In the genomic region with DNA sequence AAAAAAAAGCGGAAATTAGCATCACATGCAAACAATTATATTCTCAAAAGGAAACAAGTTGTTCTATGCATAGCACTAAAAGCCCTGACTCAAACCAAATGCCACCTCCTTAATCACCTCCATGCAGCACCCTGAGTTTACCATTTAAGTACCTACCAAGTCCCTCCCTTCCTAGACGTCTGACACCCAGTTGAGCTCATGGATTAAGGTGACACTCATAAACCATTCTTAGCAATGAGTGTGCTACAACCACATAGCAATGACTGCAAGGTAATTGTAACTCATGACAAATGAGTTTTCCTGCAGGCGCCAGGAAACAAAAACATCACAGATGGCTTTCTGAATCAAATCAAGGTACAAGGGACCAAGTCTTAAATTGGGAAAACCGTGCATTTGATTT, we compare ENCODE assay signal across 19 cellular contexts. TPM values are rescaled to one million over a fixed set of nuclear protein-coding genes. Genes with fewer than 3 reads are reported as not detected.
DNase-seq lines count a peak whose midpoint lies in the region; ATAC-seq, FAIRE-seq and TF ChIP-seq lines count a peak whose summit lies in the region.
"Had no signal": no experiment of that assay in that cellular context is flagged by ENCODE, and none has a peak within 500 bp of the region (broad histone marks: within the 10 kb centered on the region; RNA-seq: fewer than 3 reads in every experiment).

No MANE protein-coding gene starts in this region.

- DNase-seq in EH (ENCODE audit: low read depth), result peak; percentile 59
- peak; percentile 84 for DNase-seq in M059J (ENCODE audit: low read depth)
- peak; percentile 67 for DNase-seq in endothelial cell of umbilical vein (ENCODE audit: low read depth, low spot score)
- no peak for DNase-seq in psoas muscle
- DNase-seq in stimulated activated CD4-positive, alpha-beta T cell treated with anti-CD3 and anti-CD28 coated beads, Interleukin-2, amount 100 ng/mL, for 48 hours, result no peak
- no peak for DNase-seq in nucleus accumbens (lab: John Stamatoyannopoulos, UW)
- no peak for DNase-seq in T-helper 1 cell
- DNase-seq: activated naive CD8-positive, alpha-beta T cell treated with anti-CD3 and anti-CD28 coated beads, Interleukin-2, amount 50 U/mL, for 24 hours; BE2C; DMS153; effector memory CD4-positive, alpha-beta T cell; MM.1S; NCI-H1694 treated with DMSO at 0.1 percent for 48 hours; ovary; SIG-M5; stimulated activated CD4-positive, alpha-beta T cell treated with anti-CD3 and anti-CD28 coated beads, Interleukin-4, amount 100 ng/mL, for 24 hours had no signal

- peaks cover 3% of the 10 kb centered on the region for H4K20me1 ChIP-seq in endothelial cell of umbilical vein (replicated peaks; ENCODE audit: control insufficient read depth, extremely low read depth, insufficient read depth, low read length)

- H3K27me3 ChIP-seq in endothelial cell of umbilical vein (ENCODE audit: control insufficient read depth in 2 of 2, insufficient read depth in 2 of 2, low read length in 2 of 2), result no peaks in the 10 kb centered on the region
- no peaks in the 10 kb centered on the region for H3K27me3 ChIP-seq in psoas muscle (ENCODE audit: insufficient read depth in 3 of 3, low read length in 2 of 3)
- H3K27me3 ChIP-seq: cardiac muscle cell, ovary had no signal

- H3K27ac ChIP-seq in endothelial cell of umbilical vein (ENCODE audit: insufficient read depth, low read depth, low read length) (peak overlapping the region; percentile 23), psoas muscle (no peak overlapping the region)
- H3K27ac ChIP-seq: cardiac muscle cell, ovary had no signal

- TF ChIP-seq POLR2A in endothelial cell of umbilical vein (IDR thresholded peaks at IDR 0.05; ENCODE audit: low read depth, low read length), result no peak

- no peaks in the 10 kb centered on the region for H3K9me3 ChIP-seq in endothelial cell of umbilical vein (replicated peaks; ENCODE audit: control insufficient read depth, insufficient read depth, low read length)
- no peaks in the 10 kb centered on the region for H3K9me3 ChIP-seq in psoas muscle
- H3K9me3 ChIP-seq: BE2C, ovary had no signal

- dilution Hi-C loops in endothelial cell of umbilical vein (cut with MboI; ENCODE audit: extremely low pct_ligation_motif_present, low sequenced_read_pairs), result no loop called here

- H3K79me2 ChIP-seq in endothelial cell of umbilical vein (ENCODE audit: control insufficient read depth, insufficient read depth, low read length), result peaks cover 95% of the 10 kb centered on the region

- POLR2A ChIA-PET in endothelial cell of umbilical vein (lab: Charles Lee), result interaction anchor here (0.7 kb wide), 1 partner anchor 639 kb away, joined by 3 read pairs; no protein-coding TSS in a partner anchor

- WGBS in psoas muscle, 3 donors, result 61 to 63% (median 63%) methylated on average over 4 of the region's 4 CpGs

- peak overlapping the region; percentile 4 for H3K9ac ChIP-seq in endothelial cell of umbilical vein (replicated peaks; ENCODE audit: extremely low read depth, insufficient read depth, low read length)

- H3K4me1 ChIP-seq in endothelial cell of umbilical vein (ENCODE audit: control insufficient read depth, extremely low read depth, insufficient read depth, low read length) (peaks cover 56% of the 10 kb centered on the region), psoas muscle (peaks cover 28% of the 10 kb centered on the region)
- H3K4me1 ChIP-seq: BE2C had no signal

- H3K4me3 ChIP-seq in endothelial cell of umbilical vein (replicated peaks in 1 of 3; ENCODE audit: insufficient read depth in 1 of 3, low read depth in 1 of 3, low read length in 3 of 3) (no peak overlapping the region), psoas muscle (no peak overlapping the region)
- H3K4me3 ChIP-seq: cardiac muscle cell, ovary had no signal

- TF ChIP-seq CTCF in endothelial cell of umbilical vein (IDR thresholded peaks at IDR 0.05; ENCODE audit: extremely low read depth in 1 of 2, insufficient read depth in 1 of 2, low read depth in 1 of 2, low read length in 2 of 2) (no peak), psoas muscle (IDR thresholded peaks at IDR 0.05) (no peak)

- ATAC-seq in psoas muscle (peak in 3 of 4 donors; percentile 58 to 81 (median 59)), HG03521 (IDR thresholded peaks at IDR 0.05; ENCODE audit: unreplicated experiment) (no peak)
- ATAC-seq: activated naive CD8-positive, alpha-beta T cell treated with anti-CD3 and anti-CD28 coated beads, Interleukin-2, amount 50 U/mL, for 24 hours had no signal

- peak; percentile 31 for FAIRE-seq in endothelial cell of umbilical vein (lab: Jason Lieb, UNC)
- FAIRE-seq: frontal cortex had no signal

- intact Hi-C loops in endothelial cell of umbilical vein (cut with micrococcal nuclease), result no loop called here
- intact Hi-C loops in psoas muscle (cut with DNase I), result no loop called here

- H3K9me1 ChIP-seq in endothelial cell of umbilical vein (replicated peaks; ENCODE audit: control insufficient read depth, extremely low read depth, insufficient read depth, low read length), result no peaks in the 10 kb centered on the region

- H3K36me3 ChIP-seq in endothelial cell of umbilical vein (ENCODE audit: control insufficient read depth in 2 of 2, extremely low read depth in 1 of 2, insufficient read depth in 2 of 2, low read length in 2 of 2) (peaks cover 7 to 12% of the 10 kb centered on the region in 2 experiments), psoas muscle (ENCODE audit: insufficient read depth in 1 of 2, low read depth in 1 of 2) (no peaks in the 10 kb centered on the region)
- H3K36me3 ChIP-seq: BE2C, cardiac muscle cell, ovary had no signal

- no TSS peak for BruUV-seq in endothelial cell of umbilical vein (replicated peaks; lab: Mats Ljungman, UMichigan)

- CTCF ChIA-PET in endothelial cell of umbilical vein (lab: Charles Lee), result interaction anchor here (1.0 kb wide), 1 partner anchor 57 kb away, joined by 5 read pairs; no protein-coding TSS in a partner anchor

- H3K4me2 ChIP-seq in endothelial cell of umbilical vein (ENCODE audit: insufficient read depth, low read length), result peak overlapping the region; percentile 50

- H2AFZ ChIP-seq in endothelial cell of umbilical vein (ENCODE audit: low read depth, low read length), result no peak overlapping the region

TF ChIP-seq in endothelial cell of umbilical vein, 7 proteins besides CTCF, POLR2A, EP300 and RAD21:
- TF ChIP-seq GATA2 (IDR thresholded peaks at IDR 0.05; ENCODE audit: insufficient read depth, insufficient read length, low read depth, low read length) (no peak), JUN (IDR thresholded peaks at IDR 0.05; ENCODE audit: borderline replicate concordance, insufficient read depth, insufficient read length, low read depth) (peak; percentile 1), MAX (IDR thresholded peaks at IDR 0.05; ENCODE audit: insufficient read depth, insufficient read length) (no peak), EZH2 (IDR thresholded peaks at IDR 0.05; ENCODE audit: borderline replicate concordance, low read depth, low read length, severe bottlenecking) (no peak), MYC (IDR thresholded peaks at IDR 0.05; ENCODE audit: low read depth, low read length) (no peak), POLR2AphosphoS5 (IDR thresholded peaks at IDR 0.05; ENCODE audit: insufficient read depth, low read depth, low read length) (no peak), FOS (IDR thresholded peaks at IDR 0.05; ENCODE audit: borderline replicate concordance, insufficient read depth, low read length) (no peak)

RNA-seq across cellular contexts. Expression of gene WWTR1, which starts 32.0 kb away (rescaled TPM):
- total RNA-seq in M059J (2014; rRNA removed; shearing (Covaris generic)), result 25.0 and 36.4 TPM in 2 replicates
- total RNA-seq in endothelial cell of umbilical vein (210 and 262 TPM in 2 replicates), psoas muscle (10 to 100 TPM; 13.3 to 52.9 (median 30.1) TPM)
- polyA plus RNA-seq in endothelial cell of umbilical vein (341 and 347 TPM in 2 replicates), psoas muscle (10 to 100 TPM in 1 of 3 donors, 1 to 10 TPM in 2; 6.7 to 53.5 (median 6.7) TPM)
- 377 and 383 TPM in 2 replicates for polyA plus RNA-seq in endothelial cell of umbilical vein (2011; cell fraction: cytosol; rRNA removed)
- polyA plus RNA-seq in endothelial cell of umbilical vein (2011; cell fraction: nucleus; rRNA removed), result 267 and 297 TPM in 2 replicates
- polyA plus RNA-seq in endothelial cell of umbilical vein (2012), result 283 and 286 TPM in 2 replicates
- polyA minus RNA-seq in endothelial cell of umbilical vein, result 706 and 787 TPM in 2 replicates
- 40.0 TPM for polyA minus RNA-seq in endothelial cell of umbilical vein (2011; cell fraction: cytosol; rRNA and poly(A)+ RNA removed)
- polyA minus RNA-seq in endothelial cell of umbilical vein (2011; cell fraction: nucleus; rRNA and poly(A)+ RNA removed), result 445 and 582 TPM in 2 replicates

Comparison
In these comparisons a context has a peak if more than half of its experiments do, and no peak if none do; other contexts are left out.
1. DNase-seq: peak in EH (single experiment), M059J (single experiment) and endothelial cell of umbilical vein (single experiment); none in psoas muscle (0 of 2), stimulated activated CD4-positive, alpha-beta T cell treated with anti-CD3 and anti-CD28 coated beads, Interleukin-2, amount 100 ng/mL, for 48 hours (0 of 2), nucleus accumbens (0 of 56) and T-helper 1 cell (0 of 5).